29 cellular contexts compared by ENCODE assay signal in the genomic region with DNA sequence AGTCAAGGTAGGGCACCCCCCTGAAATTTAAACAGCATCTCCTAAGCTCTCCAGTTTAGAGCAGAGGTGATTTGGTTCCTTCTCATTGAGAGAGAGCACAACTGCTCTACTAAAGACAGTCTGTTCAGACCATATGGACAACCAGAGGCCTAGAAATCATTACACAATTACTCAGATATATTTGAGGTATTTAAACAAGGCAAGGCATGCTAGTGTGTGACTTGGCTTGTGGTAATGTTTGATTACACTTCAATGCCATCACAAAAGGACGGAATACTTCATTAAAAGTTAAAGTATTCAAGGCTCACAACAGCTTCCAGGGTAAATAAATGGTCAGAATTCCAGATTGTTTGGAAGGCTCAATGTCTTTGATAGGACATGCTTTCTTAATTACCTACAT.
DNase-seq lines count a peak whose midpoint lies in the region; ATAC-seq and TF ChIP-seq lines count a peak whose summit lies in the region.
"Had no signal": no experiment of that assay in that cellular context is flagged by ENCODE, and none has a peak within 500 bp of the region (broad histone marks: within the 10 kb centered on the region; RNA-seq: fewer than 3 reads in every experiment).

No MANE protein-coding gene starts in this region.

- H3K27me3 ChIP-seq in BJ (ENCODE audit: control insufficient read depth, insufficient read depth, low read length) = no peaks in the 10 kb centered on the region
- H3K27me3 ChIP-seq: BLaER1 treated with 17β-estradiol and CSF1 and Interleukin-3, amounts not matched to agents 10 nM and 100 nM; breast epithelium; gastrocnemius medialis; right lobe of liver; testis had no signal

- H3K4me1 Mint-ChIP-seq in stimulated activated naive B cell treated with anti-CD40 and anti-IgM and Interleukin-4, amounts not matched to agents 10 μg/mL and 1 μg/mL and 100 μg/mL, for 72 hours = no peaks in the 10 kb centered on the region
- H3K4me1 Mint-ChIP-seq: activated naive CD8-positive, alpha-beta T cell treated with anti-CD3 and anti-CD28 coated beads, Interleukin-2, amount 10 ng/mL, durations not matched to agents 7 days and 5 days; natural killer cell; stimulated activated effector memory CD8-positive, alpha-beta T cell treated with anti-CD3 and anti-CD28 coated beads, Interleukin-12 subunit alpha, Interleukin-12 subunit beta, amount 100 ng/mL, for 72 hours had no signal

- peaks cover 0 to 4% of the 10 kb centered on the region in 2 donors for H3K9me3 Mint-ChIP-seq in stimulated activated naive B cell treated with anti-CD40 and anti-IgM and Interleukin-4, amounts not matched to agents 10 μg/mL and 1 μg/mL and 100 μg/mL, for 72 hours
- H3K9me3 Mint-ChIP-seq: activated naive CD8-positive, alpha-beta T cell treated with anti-CD3 and anti-CD28 coated beads, Interleukin-2, amount 10 ng/mL, durations not matched to agents 7 days and 5 days had no signal

- no peak overlapping the region for H3K4me3 ChIP-seq in BJ (ENCODE audit: low read depth, low read length)
- H3K4me3 ChIP-seq: BLaER1 treated with 17β-estradiol and CSF1 and Interleukin-3, amounts not matched to agents 10 nM and 100 nM; breast epithelium; gastrocnemius medialis; GM12878; K562; right lobe of liver; testis had no signal

- CTCF ChIA-PET in BJ (lab: Yijun Ruan, JAX) = interaction anchor here (0.9 to 1.1 kb wide), 2 partner anchors 42 to 53 kb away, joined by 3 read pairs; no protein-coding TSS in a partner anchor

- DNase-seq in BJ (ENCODE audit: low read depth) (peak; percentile 64), M059J (ENCODE audit: low read depth) (peak; percentile 40), epithelial cell of prostate (ENCODE audit: low read depth, low spot score) (peak; percentile 10), renal cortical epithelial cell (ENCODE audit: low read depth) (peak; percentile 93), midbrain (lab: John Stamatoyannopoulos, UW) (no peak)
- DNase-seq in stimulated activated naive B cell treated with anti-CD40 and anti-IgM and Interleukin-4, amounts not matched to agents 10 μg/mL and 1 μg/mL and 100 μg/mL, for 72 hours = no peak
- DNase-seq: activated CD8-positive, alpha-beta memory T cell treated with anti-CD3 and anti-CD28 coated beads, Interleukin-2, amount 50 U/mL, for 4 hours; activated naive CD8-positive, alpha-beta T cell treated with anti-CD3 and anti-CD28 coated beads, Interleukin-2, amount 10 ng/mL, durations not matched to agents 7 days and 5 days; cortex of kidney; gastrocnemius medialis; GDM1; GOT3; left cardiac atrium; natural killer cell; NCI-H2029; NCI-H446 treated with DMSO at 0.1 percent for 48 hours; NK-92 treated with Interleukin-12 subunit alpha and Interleukin-12 subunit beta, amount 100 ng/mL, for 24 hours; right lobe of liver; stimulated activated CD4-positive, alpha-beta T cell treated with anti-CD3 and anti-CD28 coated beads, Interleukin-15, amount 100 ng/mL, for 24 hours; testis; WERI-Rb-1 had no signal

- H3K27ac Mint-ChIP-seq in stimulated activated naive B cell treated with anti-CD40 and anti-IgM and Interleukin-4, amounts not matched to agents 10 μg/mL and 1 μg/mL and 100 μg/mL, for 72 hours = no peak overlapping the region
- H3K27ac Mint-ChIP-seq: activated naive CD8-positive, alpha-beta T cell treated with anti-CD3 and anti-CD28 coated beads, Interleukin-2, amount 10 ng/mL, durations not matched to agents 7 days and 5 days; natural killer cell; stimulated activated effector memory CD8-positive, alpha-beta T cell treated with anti-CD3 and anti-CD28 coated beads, Interleukin-12 subunit alpha, Interleukin-12 subunit beta, amount 100 ng/mL, for 72 hours had no signal

- POLR2A ChIA-PET in BJ (lab: Charles Lee) = interaction anchor here (0.6 to 1.3 kb wide), 2 partner anchors 26 to 352 kb away, joined by 3 read pairs; no protein-coding TSS in a partner anchor

- H3K4me3 Mint-ChIP-seq in stimulated activated naive B cell treated with anti-CD40 and anti-IgM and Interleukin-4, amounts not matched to agents 10 μg/mL and 1 μg/mL and 100 μg/mL, for 72 hours = no peak overlapping the region
- H3K4me3 Mint-ChIP-seq: activated naive CD8-positive, alpha-beta T cell treated with anti-CD3 and anti-CD28 coated beads, Interleukin-2, amount 10 ng/mL, durations not matched to agents 7 days and 5 days; natural killer cell; stimulated activated effector memory CD8-positive, alpha-beta T cell treated with anti-CD3 and anti-CD28 coated beads, Interleukin-12 subunit alpha, Interleukin-12 subunit beta, amount 100 ng/mL, for 72 hours had no signal

- peak overlapping the region; percentile 13 for H3K27ac ChIP-seq in epithelial cell of prostate
- H3K27ac ChIP-seq: BLaER1 treated with 17β-estradiol and CSF1 and Interleukin-3, amounts not matched to agents 10 nM and 100 nM; breast epithelium; gastrocnemius medialis; parathyroid adenoma; right lobe of liver; testis; WERI-Rb-1 had no signal

- no peaks in the 10 kb centered on the region for H3K36me3 Mint-ChIP-seq in stimulated activated naive B cell treated with anti-CD40 and anti-IgM and Interleukin-4, amounts not matched to agents 10 μg/mL and 1 μg/mL and 100 μg/mL, for 72 hours
- H3K36me3 Mint-ChIP-seq: activated naive CD8-positive, alpha-beta T cell treated with anti-CD3 and anti-CD28 coated beads, Interleukin-2, amount 10 ng/mL, durations not matched to agents 7 days and 5 days; natural killer cell; stimulated activated effector memory CD8-positive, alpha-beta T cell treated with anti-CD3 and anti-CD28 coated beads, Interleukin-12 subunit alpha, Interleukin-12 subunit beta, amount 100 ng/mL, for 72 hours had no signal

- ATAC-seq in stimulated activated naive B cell treated with anti-CD40 and anti-IgM and Interleukin-4, amounts not matched to agents 10 μg/mL and 1 μg/mL and 100 μg/mL, for 72 hours (replicated peaks) = no peak
- no peak for ATAC-seq in GM21529 (IDR thresholded peaks at IDR 0.05; ENCODE audit: unreplicated experiment)
- ATAC-seq: gastrocnemius medialis; GM12878; K562; left cardiac atrium; natural killer cell; Panc1; right lobe of liver; stimulated activated effector memory CD8-positive, alpha-beta T cell treated with anti-CD3 and anti-CD28 coated beads, Interleukin-12 subunit alpha, Interleukin-12 subunit beta, amount 100 ng/mL, for 72 hours had no signal

- no peaks in the 10 kb centered on the region for H3K36me3 ChIP-seq in BJ (ENCODE audit: control insufficient read depth, insufficient read depth, low read length)
- H3K36me3 ChIP-seq: BLaER1 treated with 17β-estradiol and CSF1 and Interleukin-3, amounts not matched to agents 10 nM and 100 nM; breast epithelium; gastrocnemius medialis; right lobe of liver; WERI-Rb-1 had no signal

- H3K27me3 Mint-ChIP-seq in stimulated activated naive B cell treated with anti-CD40 and anti-IgM and Interleukin-4, amounts not matched to agents 10 μg/mL and 1 μg/mL and 100 μg/mL, for 72 hours = no peaks in the 10 kb centered on the region
- H3K27me3 Mint-ChIP-seq: activated naive CD8-positive, alpha-beta T cell treated with anti-CD3 and anti-CD28 coated beads, Interleukin-2, amount 10 ng/mL, durations not matched to agents 7 days and 5 days had no signal

- TF ChIP-seq CTCF in BJ (IDR thresholded peaks at IDR 0.05; ENCODE audit: insufficient read depth, low read depth, low read length) = no peak

Comparison
In these comparisons a context has a peak if more than half of its experiments do, and no peak if none do; other contexts are left out.
1. DNase-seq: peak in BJ (single experiment), M059J (single experiment), epithelial cell of prostate (single experiment) and renal cortical epithelial cell (single experiment); none in stimulated activated naive B cell treated with anti-CD40 and anti-IgM and Interleukin-4, amounts not matched to agents 10 μg/mL and 1 μg/mL and 100 μg/mL, for 72 hours (single experiment) and midbrain (single experiment).